ENCODE assay signal across 8 cellular contexts in genomic region chr6:139370047-139370706, GRCh38. TPM values are rescaled to one million over a fixed set of nuclear protein-coding genes. Genes with fewer than 3 reads are reported as not detected.
DNase-seq lines count a peak whose midpoint lies in the region; ATAC-seq and TF ChIP-seq lines count a peak whose summit lies in the region.

No MANE protein-coding gene starts in this region.

- ATAC-seq in HG02870 (IDR thresholded peaks at IDR 0.05; ENCODE audit: unreplicated experiment), result no peak
- no peak for ATAC-seq in esophagus mucosa

- peak overlapping the region; percentile 6 for H2AFZ ChIP-seq in mammary epithelial cell (ENCODE audit: low read depth, low read length)

- H4K20me1 ChIP-seq in mammary epithelial cell (ENCODE audit: insufficient read depth, low read length), result no peaks in the 10 kb centered on the region

- 64% methylated on average over 6 of the region's 6 CpGs for WGBS in mammary epithelial cell (ENCODE audit: low coverage, missing lambda C conversion rate)
- WGBS in mesodermal cell (ENCODE audit: insufficient coverage in 2 of 2), 2 experiments, result 38 to 59% methylated on average over 3 to 5 of the region's 6 CpGs

- H3K4me3 ChIP-seq in mammary epithelial cell (replicated peaks in 1 of 3; ENCODE audit: insufficient read depth in 1 of 3, low read depth in 2 of 3, low read length in 3 of 3), result no peak overlapping the region
- peak overlapping the region; percentile 97 for H3K4me3 ChIP-seq in mesodermal cell (ENCODE audit: extremely low read depth, insufficient read depth, low read length, poor library complexity, severe bottlenecking)

- H3K79me2 ChIP-seq in mammary epithelial cell (ENCODE audit: insufficient read depth, low read length), result peaks cover 29% of the 10 kb centered on the region

- no TSS peak for BruUV-seq in mammary epithelial cell (replicated peaks; lab: Mats Ljungman, UMichigan)

- no peak overlapping the region for H3K4me2 ChIP-seq in mammary epithelial cell (ENCODE audit: insufficient read depth, low read depth, low read length)

- intact Hi-C loops in mammary epithelial cell (cut with micrococcal nuclease), result loop anchor here (5.0 to 10.0 kb wide), 5 partner anchors 265 to 905 kb away; no protein-coding TSS in a partner anchor

- H3K36me3 ChIP-seq in mammary epithelial cell (ENCODE audit: insufficient read depth, low read length) (no peaks in the 10 kb centered on the region), mesodermal cell (ENCODE audit: control insufficient read depth, insufficient read depth, low read length) (peaks cover 28% of the 10 kb centered on the region)

- TF ChIP-seq CTCF in mammary epithelial cell (conservative IDR thresholded peaks at IDR 0.05 in 1 of 2, IDR thresholded peaks at IDR 0.05 in 1 of 2; ENCODE audit: extremely low read depth in 1 of 2, insufficient read depth in 1 of 2, low read depth in 1 of 2, low read length in 2 of 2), result no peak

- H3K9me3 ChIP-seq in mammary epithelial cell (replicated peaks; ENCODE audit: insufficient read depth, low read length), result no peaks in the 10 kb centered on the region
- no peaks in the 10 kb centered on the region for H3K9me3 ChIP-seq in mesodermal cell (ENCODE audit: control insufficient read depth, low read length)

- in situ Hi-C loops in mammary epithelial cell (cut with MboI; ENCODE audit: low sequenced_read_pairs in 2 of 2), result loop anchor here (10.0 to 25.0 kb wide), 3 partner anchors 1067 to 1555 kb away; no protein-coding TSS in a partner anchor

- CTCF ChIA-PET in mammary epithelial cell (lab: Charles Lee; ENCODE audit: low non-redundant PET), result interaction anchor here (0.5 to 1.2 kb wide), 3 partner anchors 590 to 1071 kb away, joined by 3 to 8 read pairs (median 4); no protein-coding TSS in a partner anchor

- dilution Hi-C loops in mammary epithelial cell (cut with HindIII; ENCODE audit: low sequenced_read_pairs), result no loop called here

- peaks cover 13% of the 10 kb centered on the region for H3K4me1 ChIP-seq in mammary epithelial cell (ENCODE audit: insufficient read depth, low read length)
- peaks cover 26% of the 10 kb centered on the region for H3K4me1 ChIP-seq in mesodermal cell (ENCODE audit: control insufficient read depth, insufficient read depth, low read length, poor library complexity, severe bottlenecking)

- no peak overlapping the region for H3K27ac ChIP-seq in mammary epithelial cell (ENCODE audit: insufficient read depth, low read depth, low read length)
- peak overlapping the region; percentile 98 for H3K27ac ChIP-seq in mesodermal cell (ENCODE audit: low read depth, low read length, severe bottlenecking)

- peak; percentile 21 to 55 (median 47) for DNase-seq in NCI-H1417 (lab: John Stamatoyannopoulos, UW)
- DNase-seq in NCI-H1417 treated with DMSO at 0.1 percent for 48 hours (lab: John Stamatoyannopoulos, UW), result no peak
- DNase-seq in NCI-H2171 (lab: John Stamatoyannopoulos, UW), result peak; percentile 74
- peak; percentile 25 for DNase-seq in mammary epithelial cell
- no peak for DNase-seq in OCI-M2 (lab: John Stamatoyannopoulos, UW; ENCODE audit: unreplicated experiment)

- H3K27me3 ChIP-seq in mammary epithelial cell (ENCODE audit: insufficient read depth, low read length), result no peaks in the 10 kb centered on the region

- H3K9ac ChIP-seq in mammary epithelial cell (ENCODE audit: insufficient read depth, low read length), result no peak overlapping the region

RNA-seq across cellular contexts. Expression of gene CITED2, which starts 4.3 kb away (rescaled TPM):
- total RNA-seq in mammary epithelial cell (10 to 100 TPM; 26.4 to 55.8 TPM), esophagus mucosa (27.3 TPM)
- polyA plus RNA-seq in mammary epithelial cell, result 17.9 TPM
- 6.6 TPM for polyA minus RNA-seq in mammary epithelial cell
- 203 TPM for polyA plus RNA-seq in mesodermal cell (2013, experiment 1 of 2)
- polyA plus RNA-seq in mesodermal cell (2013, experiment 2 of 2), result 188 TPM

Comparison
In these comparisons a context has a peak if more than half of its experiments do, and no peak if none do; other contexts are left out.
1. DNase-seq: peak in NCI-H1417 (3 of 3), NCI-H2171 (single experiment) and mammary epithelial cell (single experiment); none in NCI-H1417 treated with DMSO at 0.1 percent for 48 hours (single experiment) and OCI-M2 (single experiment).